8 cellular contexts compared by ENCODE assay signal in genomic region chr7:128531955-128532478, GRCh38. TPM values are rescaled to one million over a fixed set of nuclear protein-coding genes. Genes with fewer than 3 reads are reported as not detected.
A peak's percentile ranks its signal among the peaks of the same experiment; 100 is the strongest.
DNase-seq lines count a peak whose midpoint lies in the region; ATAC-seq and TF ChIP-seq lines count a peak whose summit lies in the region.
"Not testable (repeated sequence)": the region's sequence is repeated elsewhere in the genome, so short reads cannot be mapped to it uniquely, and the experiment has no call there.

No MANE protein-coding gene starts in this region.

- not testable (repeated sequence) for H3K9me3 ChIP-seq in sigmoid colon, uterus

- H3K27ac Mint-ChIP-seq in effector memory CD8-positive, alpha-beta T cell = peak overlapping the region; percentile 90 to 91

- not testable (repeated sequence) for TF ChIP-seq POLR2A in sigmoid colon (IDR thresholded peaks at IDR 0.05); uterus (IDR thresholded peaks at IDR 0.05)

- peak; percentile 32 for ATAC-seq in HG03354 (IDR thresholded peaks at IDR 0.05; ENCODE audit: poor library complexity, severe bottlenecking, unreplicated experiment)
- ATAC-seq in effector memory CD8-positive, alpha-beta T cell (replicated peaks) = not testable (repeated sequence)
- peak; percentile 44 for ATAC-seq in left colon

- H3K4me3 Mint-ChIP-seq in effector memory CD8-positive, alpha-beta T cell = peak overlapping the region; percentile 77 to 79

- not testable (repeated sequence) for H3K9me3 Mint-ChIP-seq in effector memory CD8-positive, alpha-beta T cell

- not testable (repeated sequence) for H3K36me3 ChIP-seq in sigmoid colon, uterus

- TF ChIP-seq CTCF in GM12865 (IDR thresholded peaks at IDR 0.05; ENCODE audit: insufficient read depth, low read depth, low read length, missing control alignments); sigmoid colon (IDR thresholded peaks at IDR 0.05); uterus (IDR thresholded peaks at IDR 0.05): not testable (repeated sequence)

- H3K36me3 Mint-ChIP-seq in effector memory CD8-positive, alpha-beta T cell (ENCODE audit: insufficient read depth) = peaks cover 32% of the 10 kb centered on the region

- H3K27me3 ChIP-seq in sigmoid colon, uterus: not testable (repeated sequence)

- WGBS in sigmoid colon, 2 donors = 0 to 1% methylated on average over 35 of the region's 35 CpGs

- DNase-seq in GM12865 (ENCODE audit: low read depth) (peak; percentile 40), RPMI7951 (ENCODE audit: low read depth) (peak; percentile 39), activated T-helper 1 cell treated with Interleukin-2 at 50 U/mL for 16 hours (ENCODE audit: low read depth) (peak; percentile 10), left colon (peak; percentile 43 to 63), sigmoid colon (peak; percentile 71), uterus (peak; percentile 27 to 32)
- DNase-seq in effector memory CD8-positive, alpha-beta T cell = peak; percentile 2 to 29 (median 12)

- H3K4me3 ChIP-seq in GM12865 (ENCODE audit: low read depth, low read length) = peak overlapping the region; percentile 91
- peak overlapping the region; percentile 67 to 99 (median 81) for H3K4me3 ChIP-seq in sigmoid colon
- H3K4me3 ChIP-seq in uterus = peak overlapping the region; percentile 62 to 86

- peaks cover 15 to 27% of the 10 kb centered on the region in 2 donors for H3K4me1 Mint-ChIP-seq in effector memory CD8-positive, alpha-beta T cell (ENCODE audit: low read depth in 2 of 2)

- H3K27me3 Mint-ChIP-seq in effector memory CD8-positive, alpha-beta T cell = not testable (repeated sequence)

- peaks cover 0 to 46% (median 42%) of the 10 kb centered on the region in 4 donors for H3K4me1 ChIP-seq in sigmoid colon
- not testable (repeated sequence) for H3K4me1 ChIP-seq in uterus

- H3K27ac ChIP-seq in sigmoid colon (peak overlapping the region; percentile 93 to 100 (median 97)), uterus (peak overlapping the region; percentile 99 to 100)

- intact Hi-C loops in left colon (cut with DNase I, micrococcal nuclease); uterus (cut with DNase I; ENCODE audit: low total_unique reads): not testable (repeated sequence)
- intact Hi-C loops in sigmoid colon (cut with DNase I) = loop anchor here (10.0 kb wide), 1 partner anchor 57 kb away; the partner anchor contains the start of gene METTL2B

- TF ChIP-seq EP300 in sigmoid colon (IDR thresholded peaks at IDR 0.05) = not testable (repeated sequence)

RNA-seq across cellular contexts. Expression of gene METTL2B, which starts 55.5 kb away (rescaled TPM):
- 29.2 and 30.8 TPM in 2 replicates for total RNA-seq in RPMI7951 (2014; rRNA removed; shearing (Covaris generic))
- total RNA-seq in left colon = 10 to 100 TPM; 24.7 to 28.0 TPM
- total RNA-seq in sigmoid colon = 10 to 100 TPM; 18.1 to 23.2 (median 20.8) TPM
- 10 to 100 TPM in 2 of 3 donors, 1 to 10 TPM in 1; 9.6 to 17.2 (median 12.0) TPM for polyA plus RNA-seq in sigmoid colon
- 10 to 100 TPM; 15.0 to 45.7 (median 26.5) TPM for total RNA-seq in uterus

Comparison
In these comparisons a context has a peak if more than half of its experiments do, and no peak if none do; other contexts are left out.
1. DNase-seq: peak in every context shown above with its lines; median percentile 71 in sigmoid colon; 53 in left colon; 40 in GM12865; 39 in RPMI7951; 30 in uterus; 12 in effector memory CD8-positive, alpha-beta T cell; 10 in activated T-helper 1 cell treated with Interleukin-2 at 50 U/mL for 16 hours.